Comparison of ENCODE assay signal across 11 cellular contexts in genomic region chr7:93819699-93820098, GRCh38.
"Had no signal": no experiment of that assay in that cellular context is flagged by ENCODE, and none has a peak within 500 bp of the region (broad histone marks: within the 10 kb centered on the region; RNA-seq: fewer than 3 reads in every experiment).

No MANE protein-coding gene starts in this region.

- H3K27ac ChIP-seq: GM23248 had no signal

- ATAC-seq: GM23338, HCT116 had no signal

- H3K9ac ChIP-seq: GM23248 had no signal

- H3K4me1 ChIP-seq: HAP-1 had no signal

- H3K36me3 ChIP-seq: HAP-1 had no signal

- H2AFZ ChIP-seq: GM23248, GM23338 had no signal

- H3K4me3 ChIP-seq: GM23248, GM23338, HAP-1 had no signal

- FAIRE-seq: H1, H54 had no signal

- H3K9me3 ChIP-seq: HAP-1 had no signal

- DNase-seq: GM23248, GOT3, H7, H9, HCEC 1CT, HFFc6 had no signal

- H3K4me2 ChIP-seq: GM23338 had no signal
